ENCODE assay signal across 15 cellular contexts in genomic region chr2:127279781-127280180, GRCh38. TPM values are rescaled to one million over a fixed set of nuclear protein-coding genes. Genes with fewer than 3 reads are reported as not detected.
DNase-seq lines count a peak whose midpoint lies in the region; ATAC-seq and TF ChIP-seq lines count a peak whose summit lies in the region.
"Had no signal": no experiment of that assay in that cellular context is flagged by ENCODE, and none has a peak within 500 bp of the region (broad histone marks: within the 10 kb centered on the region; RNA-seq: fewer than 3 reads in every experiment).

No MANE protein-coding gene starts in this region.

- H3K79me2 ChIP-seq in H9 (ENCODE audit: insufficient read depth, low read length), result 0 out of 2 replicates have a peak, but pooled peaks cover 5% of the 10 kb centered on the region

- CTCF ChIA-PET in IMR-90 (lab: Yijun Ruan, JAX) (no interaction called here), RWPE1 (lab: Yijun Ruan, JAX) (interaction anchor here (1.2 kb wide), 1 partner anchor 14 kb away, joined by 6 read pairs; the partner anchor contains the start of gene ERCC3), Calu3 (lab: Charles Lee) (no interaction called here)

- H3K56ac ChIP-seq in IMR-90 (ENCODE audit: extremely low read depth, insufficient read depth, low read length), result no peak overlapping the region
- no peak overlapping the region for H3K56ac ChIP-seq in H9 (ENCODE audit: insufficient read length, low read depth, low read length)

- TF ChIP-seq POLR2A in IMR-90 (IDR thresholded peaks at IDR 0.05; ENCODE audit: low read depth, low read length), result no peak

- 100% methylated on average over 2 of the region's 5 CpGs; no CpG with 5 or more reads in 1 of the 2 experiments for WGBS in IMR-90 (ENCODE audit: extremely low coverage in 2 of 2, insufficient read length in 1 of 2), 2 experiments
- WGBS in H9 (ENCODE audit: extremely low coverage, insufficient read length, low lambda C conversion rate), result no CpG with 5 or more reads among the region's 5 CpGs

- H2BK20ac ChIP-seq in IMR-90 (ENCODE audit: low read depth, low read length), result no peak overlapping the region
- no peak overlapping the region for H2BK20ac ChIP-seq in H9 (ENCODE audit: low read depth, low read length, poor library complexity, severe bottlenecking)

- no peak for TF ChIP-seq RAD21 in IMR-90 (IDR thresholded peaks at IDR 0.05; ENCODE audit: low read length)

- peaks cover 24% of the 10 kb centered on the region for H4K20me1 ChIP-seq in IMR-90 (ENCODE audit: insufficient read depth, low read length)
- H4K20me1 ChIP-seq in H9 (ENCODE audit: control insufficient read depth, insufficient read depth, insufficient read length), result no peaks in the 10 kb centered on the region

- H3K4me3 Mint-ChIP-seq in dendritic cell treated with granulocyte-macrophage colony-stimulating factor and Interleukin-4, amounts not matched to agents 40 ng/mL and 50 ng/mL, for 4 days, result peak overlapping the region; percentile 10
- no peak overlapping the region for H3K4me3 Mint-ChIP-seq in H9
- no peak overlapping the region for H3K4me3 Mint-ChIP-seq in Calu3 (ENCODE audit: low read depth, unreplicated experiment)
- H3K4me3 Mint-ChIP-seq: CD8-positive, alpha-beta memory T cell had no signal

- H3K27me3 Mint-ChIP-seq in dendritic cell treated with granulocyte-macrophage colony-stimulating factor and Interleukin-4, amounts not matched to agents 40 ng/mL and 50 ng/mL, for 4 days, result no peaks in the 10 kb centered on the region
- H3K27me3 Mint-ChIP-seq in H9 (ENCODE audit: low read depth) (no peaks in the 10 kb centered on the region), Calu3 (ENCODE audit: unreplicated experiment) (no peaks in the 10 kb centered on the region)
- H3K27me3 Mint-ChIP-seq: CD8-positive, alpha-beta memory T cell had no signal

- in situ Hi-C loops in IMR-90 (cut with MboI; ENCODE audit: low sequenced_read_pairs), result loop anchor here (25.0 kb wide), 1 partner anchor 708 kb away; no protein-coding TSS in a partner anchor

- no peak overlapping the region for H4K8ac ChIP-seq in IMR-90 (ENCODE audit: low read depth in 2 of 2, low read length in 2 of 2)
- no peak overlapping the region for H4K8ac ChIP-seq in H9 (replicated peaks; ENCODE audit: insufficient read length, low read depth, low read length)

- no peak overlapping the region for H2AFZ ChIP-seq in IMR-90 (replicated peaks; ENCODE audit: low read length, poor library complexity)
- H2AFZ ChIP-seq in H9 (ENCODE audit: low read length), result no peak overlapping the region

- H3K14ac ChIP-seq in IMR-90 (replicated peaks; ENCODE audit: low read depth, low read length) (no peak overlapping the region), H9 (ENCODE audit: insufficient read depth, low read length) (no peak overlapping the region)

- H3K23me2 ChIP-seq in H9 (ENCODE audit: insufficient read length, low read depth, low read length, poor library complexity, severe bottlenecking), result no peaks in the 10 kb centered on the region

- H2AK9ac ChIP-seq in IMR-90 (replicated peaks; ENCODE audit: low read depth, low read length, poor library complexity), result no peak overlapping the region

- no peak overlapping the region for H2BK120ac ChIP-seq in IMR-90 (ENCODE audit: low read depth, low read length)
- no peak overlapping the region for H2BK120ac ChIP-seq in H9 (ENCODE audit: low read depth, low read length, poor library complexity, severe bottlenecking)

- peaks cover 8% of the 10 kb centered on the region for H3K9me3 Mint-ChIP-seq in dendritic cell treated with granulocyte-macrophage colony-stimulating factor and Interleukin-4, amounts not matched to agents 40 ng/mL and 50 ng/mL, for 4 days
- peaks cover 11 to 16% of the 10 kb centered on the region in 2 experiments; a peak in 4 of 5 replicates for H3K9me3 Mint-ChIP-seq in H9
- peaks cover 9% of the 10 kb centered on the region for H3K9me3 Mint-ChIP-seq in Calu3 (ENCODE audit: low read depth, unreplicated experiment)
- H3K9me3 Mint-ChIP-seq: CD8-positive, alpha-beta memory T cell had no signal

- BruUV-seq in IMR-90 (replicated peaks; lab: Mats Ljungman, UMichigan), result no TSS peak
- no TSS peak for BruUV-seq in Calu3 (replicated peaks; lab: Mats Ljungman, UMichigan)

- H4K91ac ChIP-seq in IMR-90 (ENCODE audit: insufficient read depth, low read depth, low read length) (no peak overlapping the region), H9 (ENCODE audit: insufficient read length, low read depth, low read length) (no peak overlapping the region)

- no peak for ATAC-seq in IMR-90 (ENCODE audit: low read depth)
- peak; percentile 30 for ATAC-seq in sciatic nerve
- ATAC-seq: HCT116 had no signal

- H3K18ac ChIP-seq in IMR-90 (ENCODE audit: low read depth, low read length) (no peak overlapping the region), H9 (ENCODE audit: insufficient read length, low read depth, low read length) (no peak overlapping the region)

- H2AK5ac ChIP-seq in IMR-90 (ENCODE audit: low read depth, low read length) (no peak overlapping the region), H9 (ENCODE audit: insufficient read length, low read length) (no peak overlapping the region)

- peaks cover 94% of the 10 kb centered on the region for H3K36me3 Mint-ChIP-seq in dendritic cell treated with granulocyte-macrophage colony-stimulating factor and Interleukin-4, amounts not matched to agents 40 ng/mL and 50 ng/mL, for 4 days (ENCODE audit: low read depth)
- peaks cover 63 to 97% (median 93%) of the 10 kb centered on the region in 3 experiments for H3K36me3 Mint-ChIP-seq in H9 (ENCODE audit: insufficient read depth in 1 of 3, low read depth in 3 of 3)
- H3K36me3 Mint-ChIP-seq in Calu3 (ENCODE audit: insufficient read depth, unreplicated experiment), result peaks cover 51% of the 10 kb centered on the region

- H3K4me1 ChIP-seq in IMR-90 (ENCODE audit: control insufficient read depth, insufficient read depth, low read length) (no peaks in the 10 kb centered on the region), H9 (ENCODE audit: insufficient read depth, low read length) (no peaks in the 10 kb centered on the region)
- H3K4me1 ChIP-seq: BLaER1, Caco-2 had no signal

- H3K79me1 ChIP-seq in IMR-90 (ENCODE audit: low read depth in 1 of 2, low read length in 2 of 2) (peaks cover 39 to 55% of the 10 kb centered on the region in 2 experiments), H9 (ENCODE audit: insufficient read depth, low read depth, low read length, poor library complexity, severe bottlenecking) (peaks cover 7% of the 10 kb centered on the region)

- no peak overlapping the region for H2BK5ac ChIP-seq in IMR-90 (ENCODE audit: low read depth, low read length, poor library complexity, severe bottlenecking)
- no peak overlapping the region for H2BK5ac ChIP-seq in H9 (ENCODE audit: insufficient read length, low read length)

- H3K23ac ChIP-seq in IMR-90 (ENCODE audit: low read depth, low read length) (no peak overlapping the region), H9 (ENCODE audit: insufficient read length, low read depth, low read length) (no peak overlapping the region)

- TF ChIP-seq CTCF in IMR-90 (conservative IDR thresholded peaks at IDR 0.05; ENCODE audit: low read depth, low read length) (no peak), RWPE1 (conservative IDR thresholded peaks at IDR 0.05; ENCODE audit: low read depth) (no peak), H9 (conservative IDR thresholded peaks at IDR 0.05) (no peak), Calu3 (IDR thresholded peaks at IDR 0.05; ENCODE audit: unreplicated experiment) (no peak)

- no peaks in the 10 kb centered on the region for H3K27me3 ChIP-seq in IMR-90 (ENCODE audit: control insufficient read depth, insufficient read depth, low read length)
- no peaks in the 10 kb centered on the region for H3K27me3 ChIP-seq in H9 (ENCODE audit: insufficient read depth, low read length)
- H3K27me3 ChIP-seq: BLaER1 had no signal

- H3K9ac ChIP-seq in IMR-90 (ENCODE audit: low read depth, low read length) (no peak overlapping the region), H9 (ENCODE audit: extremely low read depth, insufficient read length, low read length) (no peak overlapping the region)
- H3K9ac ChIP-seq: BLaER1 had no signal

- H3K36me3 ChIP-seq in IMR-90 (ENCODE audit: control insufficient read depth, insufficient read depth, low read length), result peaks cover 64% of the 10 kb centered on the region

- H3K9me1 ChIP-seq in IMR-90 (ENCODE audit: insufficient read depth, low read length), result peaks cover 9% of the 10 kb centered on the region

- peaks cover 86% of the 10 kb centered on the region for H3K4me1 Mint-ChIP-seq in dendritic cell treated with granulocyte-macrophage colony-stimulating factor and Interleukin-4, amounts not matched to agents 40 ng/mL and 50 ng/mL, for 4 days (ENCODE audit: low read depth)
- H3K4me1 Mint-ChIP-seq in H9 (no peaks in the 10 kb centered on the region), Calu3 (ENCODE audit: low read depth, unreplicated experiment) (peaks cover 19% of the 10 kb centered on the region)

- dilution Hi-C loops in IMR-90 (cut with HindIII; ENCODE audit: low sequenced_read_pairs, unreplicated experiment), result no loop called here

- no peak overlapping the region for H3K4me3 ChIP-seq in IMR-90 (ENCODE audit: insufficient read depth, low read depth, low read length)
- H3K4me3 ChIP-seq: BLaER1 had no signal

- H3K27ac ChIP-seq in IMR-90 (ENCODE audit: insufficient read depth, low read length) (no peak overlapping the region), RWPE1 (0 out of 2 replicates have a peak overlapping the region, but pooled peaks have one; percentile 1), H9 (ENCODE audit: insufficient read length, low read depth, low read length) (no peak overlapping the region)
- H3K27ac ChIP-seq: BLaER1, HL-60 had no signal

- H3T11ph ChIP-seq in H9 (ENCODE audit: low read length), result no peak overlapping the region

- H4K5ac ChIP-seq in IMR-90 (ENCODE audit: low read depth, low read length), result no peak overlapping the region
- H4K5ac ChIP-seq in H9 (ENCODE audit: insufficient read length, low read depth, low read length), result no peak overlapping the region

- intact Hi-C loops in IMR-90 (cut with micrococcal nuclease), result no loop called here
- intact Hi-C loops in dendritic cell treated with granulocyte-macrophage colony-stimulating factor and Interleukin-4, amounts not matched to agents 40 ng/mL and 50 ng/mL, for 4 days (cut with micrococcal nuclease), result no loop called here
- intact Hi-C loops in sciatic nerve (cut with DNase I), result no loop called here
- intact Hi-C loops in Calu3 (cut with micrococcal nuclease; ENCODE audit: unreplicated experiment), result no loop called here

- DNase-seq in IMR-90 (no peak), RWPE1 (ENCODE audit: low spot score) (no peak), sciatic nerve (ENCODE audit: low spot score) (no peak), hippocampal formation (lab: John Stamatoyannopoulos, UW) (no peak), H9 (no peak), Calu3 (no peak)
- DNase-seq: AML-193; Caco-2; CD8-positive, alpha-beta memory T cell; DMS53; GF-D8 had no signal

- H3K9me3 ChIP-seq in IMR-90 (ENCODE audit: control insufficient read depth, insufficient read depth, low read length) (no peaks in the 10 kb centered on the region), H9 (ENCODE audit: control insufficient read depth, low read depth, low read length) (peaks cover 6% of the 10 kb centered on the region)
- H3K9me3 ChIP-seq: Caco-2 had no signal

- H3K4me2 ChIP-seq in IMR-90 (ENCODE audit: low read depth, low read length) (no peak overlapping the region), H9 (ENCODE audit: insufficient read depth, insufficient read length, low read length) (no peak overlapping the region)
- H3K4me2 ChIP-seq: BLaER1 had no signal

- H2BK12ac ChIP-seq in H9 (ENCODE audit: insufficient read length, low read depth, low read length), result no peak overlapping the region

- H3K27ac Mint-ChIP-seq in dendritic cell treated with granulocyte-macrophage colony-stimulating factor and Interleukin-4, amounts not matched to agents 40 ng/mL and 50 ng/mL, for 4 days, result peak overlapping the region; percentile 95
- H3K27ac Mint-ChIP-seq in H9, result peak overlapping the region in 1 of 3 experiments; percentile 32; a peak in 1 of 7 replicates
- no peak overlapping the region for H3K27ac Mint-ChIP-seq in Calu3 (ENCODE audit: unreplicated experiment)

- POLR2A ChIA-PET in IMR-90 (lab: Charles Lee; ENCODE audit: unreplicated experiment) (no interaction called here), RWPE1 (lab: Yijun Ruan, JAX; ENCODE audit: low non-redundant PET) (no interaction called here)

- no peak overlapping the region for H2BK15ac ChIP-seq in IMR-90 (ENCODE audit: low read depth, low read length)
- H2BK15ac ChIP-seq in H9 (ENCODE audit: low read depth, low read length), result no peak overlapping the region

- H3K4ac ChIP-seq in IMR-90 (ENCODE audit: low read depth, low read length) (no peak overlapping the region), H9 (ENCODE audit: low read depth, low read length) (no peak overlapping the region)

RNA-seq across cellular contexts. Expression of gene ERCC3, which starts 14.2 kb away (rescaled TPM):
- total RNA-seq in IMR-90 (2012; rRNA removed) (40.0 and 43.2 TPM in 2 replicates), sciatic nerve (42.6 TPM), H9 (2021) (60.0 and 60.8 TPM in 2 replicates), Calu3 (2022) (41.3 and 42.1 TPM in 2 replicates)
- 48.2 and 52.0 TPM in 2 replicates for polyA plus RNA-seq in IMR-90 (2012; rRNA removed)
- polyA plus RNA-seq in IMR-90 (2012; cell fraction: cytosol; rRNA removed), result 23.8 and 26.5 TPM in 2 replicates
- polyA plus RNA-seq in IMR-90 (2012; cell fraction: nucleus; rRNA removed; ENCODE audit: low replicate concordance), result 105 and 183 TPM in 2 replicates

RNA-seq across cellular contexts. Expression of gene CYP27C1, which starts 59.7 kb away (rescaled TPM):
- total RNA-seq in IMR-90 (2012; rRNA removed) (not detected in 2 replicates), sciatic nerve (0.31 TPM), H9 (2021) (2.3 TPM in 2 replicates), Calu3 (2022) (0.07 TPM in 1 of 2 replicates, not detected in the other)
- not detected in 2 replicates for polyA plus RNA-seq in IMR-90 (2012; rRNA removed)
- polyA plus RNA-seq in IMR-90 (2012; cell fraction: cytosol; rRNA removed), result 0.03 TPM in 1 of 2 replicates, not detected in the other
- not detected in 2 replicates for polyA plus RNA-seq in IMR-90 (2012; cell fraction: nucleus; rRNA removed; ENCODE audit: low replicate concordance)
- total RNA-seq: CD8-positive, alpha-beta memory T cell had no signal
- polyA plus RNA-seq: CD8-positive, alpha-beta memory T cell had no signal
